31 cellular contexts compared by ENCODE assay signal in the genomic region with DNA sequence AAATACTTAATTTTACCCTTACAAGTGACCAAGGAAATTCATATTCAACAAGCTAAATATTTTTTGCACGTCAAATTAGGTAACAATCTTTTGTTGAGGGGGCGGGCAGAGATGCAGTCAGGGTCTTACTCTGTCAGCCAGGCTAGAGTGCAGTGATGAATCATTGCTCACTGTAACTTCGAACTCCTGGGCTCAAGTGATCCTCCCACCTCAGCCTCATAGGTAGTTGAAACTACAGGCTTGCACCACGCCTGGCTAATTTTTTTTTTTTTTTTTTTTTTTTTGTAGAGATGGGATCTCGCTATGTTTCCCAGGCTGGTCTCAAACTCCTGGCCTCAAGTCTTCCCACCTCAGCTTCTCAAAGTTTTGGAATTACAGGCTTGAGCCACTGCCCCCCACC.
"Had no signal": no experiment of that assay in that cellular context is flagged by ENCODE, and none has a peak within 500 bp of the region (broad histone marks: within the 10 kb centered on the region; RNA-seq: fewer than 3 reads in every experiment).

No MANE protein-coding gene starts in this region.

- H3K4me3 Mint-ChIP-seq: naive thymus-derived CD8-positive, alpha-beta T cell; nephron; neural crest cell; stimulated activated effector memory CD8-positive, alpha-beta T cell treated with anti-CD3 and anti-CD28 coated beads, Interleukin-12 subunit alpha, Interleukin-12 subunit beta, amount 100 ng/mL, for 72 hours had no signal

- H3K4me3 ChIP-seq: lower lobe of right lung, pancreas, prostate gland, skin epidermis, stomach, testis, thyroid gland, transverse colon, upper lobe of left lung, vagina had no signal

- H3K27ac Mint-ChIP-seq: nephron; stimulated activated effector memory CD8-positive, alpha-beta T cell treated with anti-CD3 and anti-CD28 coated beads, Interleukin-12 subunit alpha, Interleukin-12 subunit beta, amount 100 ng/mL, for 72 hours had no signal

- H3K27me3 ChIP-seq: pancreas, stomach, testis, thyroid gland, transverse colon, upper lobe of left lung, vagina had no signal

- H3K27me3 Mint-ChIP-seq: naive thymus-derived CD8-positive, alpha-beta T cell had no signal

- DNase-seq: hippocampal formation; kidney glomerular epithelial cell; left cardiac atrium; left ventricle myocardium superior; lower lobe of right lung; mammary epithelial cell; mesenchymal stem cell; naive thymus-derived CD8-positive, alpha-beta T cell; pancreas; posterior cingulate gyrus; retina; right cardiac atrium; stimulated activated CD4-positive, alpha-beta T cell treated with anti-CD3 and anti-CD28 coated beads, Interleukin-12 subunit alpha, Interleukin-12 subunit beta, amount 100 ng/mL, for 4 hours; stimulated activated CD4-positive, alpha-beta T cell treated with anti-CD3 and anti-CD28 coated beads, Interleukin-15, amount 100 ng/mL, for 24 hours; stimulated activated CD4-positive, alpha-beta T cell treated with anti-CD3 and anti-CD28 coated beads, Interleukin-2, amount 100 ng/mL, for 24 hours; stimulated activated CD4-positive, alpha-beta T cell treated with anti-CD3 and anti-CD28 coated beads, Interleukin-4, amount 100 ng/mL, for 1 hour; stimulated activated naive CD4-positive, alpha-beta T cell; stomach; testis; thyroid gland; transverse colon; upper lobe of left lung had no signal

- H3K9me3 Mint-ChIP-seq: naive thymus-derived CD8-positive, alpha-beta T cell; nephron; neural crest cell; stimulated activated effector memory CD8-positive, alpha-beta T cell treated with anti-CD3 and anti-CD28 coated beads, Interleukin-12 subunit alpha, Interleukin-12 subunit beta, amount 100 ng/mL, for 72 hours had no signal

- H3K36me3 ChIP-seq: pancreas, prostate gland, vagina had no signal

- ATAC-seq: left cardiac atrium; left lobe of liver; left ventricle myocardium superior; lower lobe of right lung; naive thymus-derived CD8-positive, alpha-beta T cell; pancreas; right cardiac atrium; sciatic nerve; stimulated activated effector memory CD8-positive, alpha-beta T cell treated with anti-CD3 and anti-CD28 coated beads, Interleukin-12 subunit alpha, Interleukin-12 subunit beta, amount 100 ng/mL, for 72 hours had no signal

- FAIRE-seq: keratinocyte, pancreas had no signal

- H3K4me1 Mint-ChIP-seq: naive thymus-derived CD8-positive, alpha-beta T cell; nephron; neural crest cell; stimulated activated effector memory CD8-positive, alpha-beta T cell treated with anti-CD3 and anti-CD28 coated beads, Interleukin-12 subunit alpha, Interleukin-12 subunit beta, amount 100 ng/mL, for 72 hours had no signal
